ENCODE assay signal across 1 cellular context in genomic region chr11:117907276-117908110, GRCh38.
A peak's percentile ranks its signal among the peaks of the same experiment; 100 is the strongest.
TF ChIP-seq lines count a peak whose summit lies in the region.

No MANE protein-coding gene starts in this region.

TF ChIP-seq in K562, 482 proteins besides CTCF, POLR2A, EP300 and RAD21 (continued from another document and continues in another):
- TF ChIP-seq MGA (IDR thresholded peaks at IDR 0.05) (peak; percentile 71), MLX (CRISPR knock-in tag; conservative IDR thresholded peaks at IDR 0.05) (0 out of 4 replicates have a peak, but pooled peaks of 1 of the 2 experiments have one; percentile 30), OTX1 (CRISPR knock-in tag; IDR thresholded peaks at IDR 0.05) (no peak), BCOR (IDR thresholded peaks at IDR 0.05) (peak; percentile 59; the same call in 1 of the 2 replicates), HDAC1 (IDR thresholded peaks at IDR 0.05) (peak in 1 of 2 experiments; percentile 33; a peak in 1 of 4 replicates), POLR2AphosphoS5 (IDR thresholded peaks at IDR 0.05; ENCODE audit: control insufficient read depth, insufficient read depth, low read depth, low read length) (peak; percentile 80), CXXC5 (CRISPR knock-in tag; IDR thresholded peaks at IDR 0.05) (peak; percentile 4; the same call in 1 of the 2 replicates), ZBTB34 (CRISPR knock-in tag; IDR thresholded peaks at IDR 0.05) (no peak), EZH2 (IDR thresholded peaks at IDR 0.05; ENCODE audit: borderline replicate concordance, low read depth, low read length) (no peak), ZHX1 (conservative IDR thresholded peaks at IDR 0.05; ENCODE audit: low read length) (no peak), E2F6 (IDR thresholded peaks at IDR 0.05; ENCODE audit: borderline replicate concordance in 1 of 2, extremely low read depth in 1 of 2, insufficient read depth in 1 of 2, insufficient read length in 1 of 2, low read depth in 1 of 2, low read length in 1 of 2, poor library complexity in 1 of 2, severe bottlenecking in 1 of 2) (peak; percentile 40 to 75), POLR2B (IDR thresholded peaks at IDR 0.05; ENCODE audit: low read depth, partially characterized antibody) (peak; percentile 96), GTF2A2 (tag; IDR thresholded peaks at IDR 0.05) (no peak), SUPT5H (IDR thresholded peaks at IDR 0.05) (peak; percentile 94), ESRRA (IDR thresholded peaks at IDR 0.05; ENCODE audit: borderline replicate concordance, low read depth) (0 out of 2 replicates have a peak, but pooled peaks have one; percentile 10), TAF1 (IDR thresholded peaks at IDR 0.05; ENCODE audit: control insufficient read depth, extremely low read depth, insufficient read depth, low read length, severe bottlenecking) (peak; percentile 61), MTA3 (IDR thresholded peaks at IDR 0.05; ENCODE audit: borderline replicate concordance) (peak; percentile 69; the same call in 1 of the 2 replicates), MLLT1 (IDR thresholded peaks at IDR 0.05) (peak; percentile 51; a peak in 2 of 4 replicates), KLF1 (tag; IDR thresholded peaks at IDR 0.05) (no peak), FOXK2 (conservative IDR thresholded peaks at IDR 0.05 in 1 of 2, IDR thresholded peaks at IDR 0.05 in 1 of 2; ENCODE audit: low read depth in 2 of 2) (peak in 1 of 2 experiments; percentile 28; a peak in 2 of 4 replicates), DMBX1 (CRISPR knock-in tag; IDR thresholded peaks at IDR 0.05; ENCODE audit: borderline replicate concordance) (no peak), SNRNP70 (optimal IDR thresholded peaks at IDR 0.05; ENCODE audit: low read depth, low read length) (no peak), SRSF1 (IDR thresholded peaks at IDR 0.05; ENCODE audit: low read depth, low read length) (no peak), KDM5B (IDR thresholded peaks at IDR 0.05; ENCODE audit: insufficient replicate concordance, low read depth, low read length) (peak; percentile 88)
